In genomic region chr6:39440039-39440426, GRCh38 we compare ENCODE assay signal across 23 cellular contexts.
"Had no signal": no experiment of that assay in that cellular context is flagged by ENCODE, and none has a peak within 500 bp of the region (broad histone marks: within the 10 kb centered on the region; RNA-seq: fewer than 3 reads in every experiment).

No MANE protein-coding gene starts in this region.

- DNase-seq: activated CD4-positive, alpha-beta T cell treated with anti-CD3 and anti-CD28 coated beads for 48 hours; activated CD4-positive, CD25-positive, alpha-beta regulatory T cell; activated CD8-positive, alpha-beta T cell treated with anti-CD3 and anti-CD28 coated beads for 36 hours; activated naive CD4-positive, alpha-beta T cell; activated naive CD8-positive, alpha-beta T cell treated with anti-CD3 and anti-CD28 coated beads for 36 hours; activated T-cell treated with anti-CD3 and anti-CD28 coated beads, Interleukin-2, amount 50 U/mL, for 1 hour; amniotic stem cell; body of pancreas; central memory CD4-positive, alpha-beta T cell; colonic mucosa; islet precursor cell; left colon; mucosa of descending colon; naive B cell; stimulated activated CD4-positive, alpha-beta T cell treated with anti-CD3 and anti-CD28 coated beads, Interleukin-2, amount 100 ng/mL, for 24 hours; stimulated activated naive CD8-positive, alpha-beta T cell treated with anti-CD3 and anti-CD28 coated beads, Interleukin-15, Interleukin-2, amounts not matched to agents 100 U/mL and 50 U/mL, for 24 hours; substantia nigra; T-helper 9 cell; trophoblast cell had no signal

- H3K27me3 ChIP-seq: body of pancreas, colonic mucosa, right atrium auricular region, vagina had no signal

- ATAC-seq: activated CD8-positive, alpha-beta T cell treated with anti-CD3 and anti-CD28 coated beads for 36 hours; activated T-helper 17 cell treated with anti-CD3 and anti-CD28 coated beads, Interleukin-2, amount 50 U/mL, for 72 hours; body of pancreas; left colon; mucosa of descending colon; stimulated activated naive CD8-positive, alpha-beta T cell treated with anti-CD3 and anti-CD28 coated beads, Interleukin-15, Interleukin-2, amounts not matched to agents 100 U/mL and 50 U/mL, for 24 hours had no signal

- H3K9me3 ChIP-seq: body of pancreas, colonic mucosa, mucosa of descending colon, prostate gland, vagina had no signal

- H3K4me1 ChIP-seq: body of pancreas, colonic mucosa, prostate gland, right atrium auricular region, vagina had no signal

- H3K36me3 ChIP-seq: colonic mucosa, prostate gland, right atrium auricular region, vagina had no signal

- H3K4me3 ChIP-seq: body of pancreas, colonic mucosa, mucosa of descending colon, prostate gland, right atrium auricular region, vagina had no signal

- H3K27ac ChIP-seq: body of pancreas, colonic mucosa, prostate gland, right atrium auricular region, vagina had no signal
